Comparison of ENCODE assay signal across 28 cellular contexts in the genomic region with DNA sequence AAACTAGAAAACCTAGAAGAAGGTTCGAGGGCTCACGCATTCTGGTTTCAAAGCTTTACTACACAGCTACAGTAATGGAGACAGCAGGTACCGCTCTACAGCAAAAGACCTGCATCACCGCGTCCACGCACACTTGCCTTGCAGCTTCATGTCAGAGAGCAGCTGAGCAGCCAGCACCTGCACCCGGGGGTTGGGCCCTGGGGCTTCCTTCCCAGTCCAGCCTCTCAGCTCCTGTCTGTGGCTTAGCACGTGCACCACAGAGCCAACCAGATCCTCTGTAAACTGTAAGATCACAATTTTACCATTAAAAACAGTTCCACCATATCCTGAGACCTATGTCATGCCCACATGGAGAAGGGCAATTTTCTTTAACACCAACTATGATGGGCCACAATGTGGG. TPM values are rescaled to one million over a fixed set of nuclear protein-coding genes. Genes with fewer than 3 reads are reported as not detected.
DNase-seq lines count a peak whose midpoint lies in the region; ATAC-seq and TF ChIP-seq lines count a peak whose summit lies in the region.
"Had no signal": no experiment of that assay in that cellular context is flagged by ENCODE, and none has a peak within 500 bp of the region (broad histone marks: within the 10 kb centered on the region; RNA-seq: fewer than 3 reads in every experiment).

No MANE protein-coding gene starts in this region.

- H3K4me3 ChIP-seq in Jurkat, Clone E6-1 (ENCODE audit: low read length): no peak overlapping the region
- H3K4me3 ChIP-seq in gastrocnemius medialis: no peak overlapping the region
- H3K4me3 ChIP-seq: GM12878, HAP-1 had no signal

- TF ChIP-seq CTCF in type B pancreatic cell (conservative IDR thresholded peaks at IDR 0.05) (no peak), gastrocnemius medialis (IDR thresholded peaks at IDR 0.05 in 4 of 5, conservative IDR thresholded peaks at IDR 0.05 in 1 of 5) (no peak)

- H3K36me3 Mint-ChIP-seq in activated CD8-positive, alpha-beta memory T cell treated with anti-CD3 and anti-CD28 coated beads, Interleukin-2, amount 10 ng/mL, durations not matched to agents 7 days and 5 days: peaks cover 63% of the 10 kb centered on the region
- H3K36me3 Mint-ChIP-seq in type B pancreatic cell (peaks cover 23% of the 10 kb centered on the region), immature natural killer cell (peaks cover 18 to 33% (median 31%) of the 10 kb centered on the region in 3 donors)

- TF ChIP-seq POLR2A in gastrocnemius medialis (IDR thresholded peaks at IDR 0.05): no peak

- no peak overlapping the region for H3K27ac Mint-ChIP-seq in activated CD8-positive, alpha-beta memory T cell treated with anti-CD3 and anti-CD28 coated beads, Interleukin-2, amount 10 ng/mL, durations not matched to agents 7 days and 5 days
- no peak overlapping the region for H3K27ac Mint-ChIP-seq in type B pancreatic cell
- H3K27ac Mint-ChIP-seq in immature natural killer cell: no peak overlapping the region
- H3K27ac Mint-ChIP-seq: HFFc6 had no signal

- H3K27me3 ChIP-seq in gastrocnemius medialis: no peaks in the 10 kb centered on the region
- H3K27me3 ChIP-seq: BE2C had no signal

- peaks cover 0 to 32% of the 10 kb centered on the region in 2 donors for H3K36me3 ChIP-seq in gastrocnemius medialis

- H3K4me1 Mint-ChIP-seq in activated CD8-positive, alpha-beta memory T cell treated with anti-CD3 and anti-CD28 coated beads, Interleukin-2, amount 10 ng/mL, durations not matched to agents 7 days and 5 days: peaks cover 13% of the 10 kb centered on the region
- H3K4me1 Mint-ChIP-seq in type B pancreatic cell (ENCODE audit: unreplicated experiment) (peaks cover 7% of the 10 kb centered on the region), immature natural killer cell (no peaks in the 10 kb centered on the region)
- H3K4me1 Mint-ChIP-seq: CD4-positive, alpha-beta memory T cell had no signal

- in situ Hi-C loops in gastrocnemius medialis (cut with MboI; ENCODE audit: low sequenced_read_pairs in 4 of 4): loop anchor here in 2 of 4 donors (25.0 kb wide), 2 partner anchors 202 to 527 kb away; a partner anchor contains a TSS

- CTCF ChIA-PET in activated CD8-positive, alpha-beta memory T cell treated with anti-CD3 and anti-CD28 coated beads, Interleukin-2, amount 10 ng/mL, durations not matched to agents 7 days and 5 days (lab: Charles Lee): interaction anchor here (0.8 to 1.7 kb wide), 2 partner anchors 11 kb away, joined by 3 to 5 read pairs; no protein-coding TSS in a partner anchor

- no peaks in the 10 kb centered on the region for H3K27me3 Mint-ChIP-seq in activated CD8-positive, alpha-beta memory T cell treated with anti-CD3 and anti-CD28 coated beads, Interleukin-2, amount 10 ng/mL, durations not matched to agents 7 days and 5 days
- H3K27me3 Mint-ChIP-seq in type B pancreatic cell: no peaks in the 10 kb centered on the region
- H3K27me3 Mint-ChIP-seq in immature natural killer cell (ENCODE audit: low read depth in 3 of 3): peaks cover 0 to 2% (median 0%) of the 10 kb centered on the region in 3 donors
- H3K27me3 Mint-ChIP-seq: CD4-positive, alpha-beta memory T cell had no signal

- no peak overlapping the region for H3K4me3 Mint-ChIP-seq in activated CD8-positive, alpha-beta memory T cell treated with anti-CD3 and anti-CD28 coated beads, Interleukin-2, amount 10 ng/mL, durations not matched to agents 7 days and 5 days
- H3K4me3 Mint-ChIP-seq in type B pancreatic cell (no peak overlapping the region), immature natural killer cell (no peak overlapping the region)
- H3K4me3 Mint-ChIP-seq: CD4-positive, alpha-beta memory T cell; HFFc6 had no signal

- H3K4me1 ChIP-seq in gastrocnemius medialis: no peaks in the 10 kb centered on the region
- H3K4me1 ChIP-seq: BE2C, HAP-1 had no signal

- H3K9me3 Mint-ChIP-seq in activated CD8-positive, alpha-beta memory T cell treated with anti-CD3 and anti-CD28 coated beads, Interleukin-2, amount 10 ng/mL, durations not matched to agents 7 days and 5 days (ENCODE audit: low read depth): peaks cover 5% of the 10 kb centered on the region
- H3K9me3 Mint-ChIP-seq in type B pancreatic cell: peaks cover 4% of the 10 kb centered on the region
- H3K9me3 Mint-ChIP-seq in immature natural killer cell: peaks cover 0 to 6% (median 0%) of the 10 kb centered on the region in 6 donors
- H3K9me3 Mint-ChIP-seq: HFFc6 had no signal

- H3K27ac ChIP-seq in gastrocnemius medialis: no peak overlapping the region
- H3K27ac ChIP-seq: 22Rv1 had no signal

- no peaks in the 10 kb centered on the region for H3K9me3 ChIP-seq in gastrocnemius medialis
- H3K9me3 ChIP-seq: BE2C, HAP-1, SK-N-SH had no signal

- peak; percentile 40 for DNase-seq in activated CD8-positive, alpha-beta memory T cell treated with anti-CD3 and anti-CD28 coated beads, Interleukin-2, amount 10 ng/mL, durations not matched to agents 7 days and 5 days
- DNase-seq in activated CD8-positive, alpha-beta memory T cell treated with anti-CD3 and anti-CD28 coated beads for 24 hours: no peak
- DNase-seq in Jurkat, Clone E6-1 (ENCODE audit: low read depth, low spot score): peak; percentile 46
- DNase-seq in mesenteric fat pad (ENCODE audit: low spot score) (peak; percentile 20), type B pancreatic cell (ENCODE audit: extremely low spot score, unreplicated experiment) (peak; percentile 53), islet precursor cell (no peak), gastrocnemius medialis (no peak), immature natural killer cell (no peak)
- DNase-seq: ACHN; BE2C; CD4-positive, alpha-beta memory T cell; COR-L47; DMS53; GOT3; HFFc6; KG1; NCI-H1048; NCI-H1436; NCI-H187; NCI-H2081 treated with DMSO at 0.1 percent for 48 hours; NCI-H2171; NCI-H345; NCI-H510A treated with DMSO at 0.1 percent for 48 hours; NCI-H748 treated with DMSO at 0.1 percent for 48 hours; SK-N-SH had no signal

- intact Hi-C loops in gastrocnemius medialis (cut with DNase I; ENCODE audit: low total_unique reads): no loop called here

- no peak for ATAC-seq in activated CD8-positive, alpha-beta memory T cell treated with anti-CD3 and anti-CD28 coated beads, Interleukin-2, amount 10 ng/mL, durations not matched to agents 7 days and 5 days
- no peak for ATAC-seq in gastrocnemius medialis
- ATAC-seq: GM12878 had no signal

RNA-seq across cellular contexts. Expression of a gene that starts 15.3 kb away (rescaled TPM):
- total RNA-seq in activated CD8-positive, alpha-beta memory T cell treated with anti-CD3 and anti-CD28 coated beads, Interleukin-2, amount 10 ng/mL, durations not matched to agents 7 days and 5 days: 10 to 100 TPM; 37.9 to 73.9 TPM
- polyA plus RNA-seq in Jurkat, Clone E6-1 (2012; ENCODE audit: insufficient read depth, insufficient read length): 7.7 TPM
- total RNA-seq in mesenteric fat pad: 11.5 TPM
- 28.5 and 30.3 TPM in 2 replicates for total RNA-seq in type B pancreatic cell (ENCODE audit: low replicate concordance)
- 1 to 10 TPM; 2.6 to 7.1 (median 5.0) TPM for total RNA-seq in gastrocnemius medialis
- polyA plus RNA-seq in immature natural killer cell: 1 to 10 TPM; 3.0 to 5.2 (median 5.1) TPM

Comparison
In these comparisons a context has a peak if more than half of its experiments do, and no peak if none do; other contexts are left out.
1. DNase-seq: peak in activated CD8-positive, alpha-beta memory T cell treated with anti-CD3 and anti-CD28 coated beads, Interleukin-2, amount 10 ng/mL, durations not matched to agents 7 days and 5 days (single experiment), Jurkat, Clone E6-1 (single experiment), mesenteric fat pad (single experiment) and type B pancreatic cell (single experiment); none in activated CD8-positive, alpha-beta memory T cell treated with anti-CD3 and anti-CD28 coated beads for 24 hours (single experiment), islet precursor cell (single experiment), gastrocnemius medialis (0 of 2) and immature natural killer cell (0 of 3).